13 cellular contexts compared by ENCODE assay signal in genomic region chr3:11610700-11611099, GRCh38. TPM values are rescaled to one million over a fixed set of nuclear protein-coding genes. Genes with fewer than 3 reads are reported as not detected.
A peak's percentile ranks its signal among the peaks of the same experiment; 100 is the strongest.
DNase-seq lines count a peak whose midpoint lies in the region; ATAC-seq and TF ChIP-seq lines count a peak whose summit lies in the region.
"Had no signal": no experiment of that assay in that cellular context is flagged by ENCODE, and none has a peak within 500 bp of the region (broad histone marks: within the 10 kb centered on the region; RNA-seq: fewer than 3 reads in every experiment).

No MANE protein-coding gene starts in this region.

- intact Hi-C loops in CD4-positive, alpha-beta T cell (cut with DNase I, micrococcal nuclease): no loop called here
- intact Hi-C loops in CD4-positive, alpha-beta memory T cell (cut with micrococcal nuclease): no loop called here

- no peak overlapping the region for H3K4me3 Mint-ChIP-seq in CD4-positive, alpha-beta T cell
- peak overlapping the region; percentile 71 for H3K4me3 Mint-ChIP-seq in osteocyte (ENCODE audit: unreplicated experiment)
- no peak overlapping the region for H3K4me3 Mint-ChIP-seq in CD4-positive, alpha-beta memory T cell
- H3K4me3 Mint-ChIP-seq: activated CD8-positive, alpha-beta T cell treated with anti-CD3 and anti-CD28 coated beads for 36 hours had no signal

- no peaks in the 10 kb centered on the region for H3K27me3 ChIP-seq in CD4-positive, alpha-beta T cell (ENCODE audit: control insufficient read depth, insufficient read depth, low read length)
- no peaks in the 10 kb centered on the region for H3K27me3 ChIP-seq in CD4-positive, alpha-beta memory T cell (ENCODE audit: insufficient read depth, low read length)

- H3K9me3 Mint-ChIP-seq in CD4-positive, alpha-beta T cell: no peaks in the 10 kb centered on the region
- no peaks in the 10 kb centered on the region for H3K9me3 Mint-ChIP-seq in osteocyte (ENCODE audit: unreplicated experiment)
- peaks cover 0 to 2% (median 0%) of the 10 kb centered on the region in 8 donors for H3K9me3 Mint-ChIP-seq in CD4-positive, alpha-beta memory T cell
- H3K9me3 Mint-ChIP-seq: activated CD8-positive, alpha-beta T cell treated with anti-CD3 and anti-CD28 coated beads for 36 hours; naive thymus-derived CD8-positive, alpha-beta T cell; stimulated activated naive CD8-positive, alpha-beta T cell treated with anti-CD3 and anti-CD28 coated beads, Interleukin-15, amount 100 ng/mL, for 72 hours had no signal

- peak overlapping the region; percentile 37 for H3K27ac Mint-ChIP-seq in CD4-positive, alpha-beta T cell
- H3K27ac Mint-ChIP-seq in osteocyte (ENCODE audit: unreplicated experiment): peak overlapping the region; percentile 99
- H3K27ac Mint-ChIP-seq in CD4-positive, alpha-beta memory T cell: peak overlapping the region in 3 of 7 donors; percentile 4 to 68 (median 48)
- H3K27ac Mint-ChIP-seq: activated CD8-positive, alpha-beta T cell treated with anti-CD3 and anti-CD28 coated beads for 36 hours had no signal

- no peaks in the 10 kb centered on the region for H3K36me3 ChIP-seq in CD4-positive, alpha-beta memory T cell (ENCODE audit: insufficient read depth, low read length)

- no peak for DNase-seq in CD4-positive, alpha-beta T cell
- DNase-seq in amniotic epithelial cell (ENCODE audit: low read depth) (peak; percentile 52), foreskin melanocyte (peak; percentile 24), osteocyte (ENCODE audit: extremely low spot score, unreplicated experiment) (no peak), activated gamma-delta T cell (lab: John Stamatoyannopoulos, UW) (no peak), NCI-H2196 treated with DMSO at 0.1 percent for 48 hours (lab: John Stamatoyannopoulos, UW; ENCODE audit: unreplicated experiment) (no peak)
- DNase-seq in CD4-positive, alpha-beta memory T cell: no peak
- DNase-seq: activated CD8-positive, alpha-beta T cell treated with anti-CD3 and anti-CD28 coated beads for 36 hours; effector CD4-positive, alpha-beta T cell; naive thymus-derived CD8-positive, alpha-beta T cell; stimulated activated naive CD8-positive, alpha-beta T cell treated with anti-CD3 and anti-CD28 coated beads, Interleukin-15, amount 100 ng/mL, for 72 hours had no signal

- H3K4me3 ChIP-seq in CD4-positive, alpha-beta memory T cell (ENCODE audit: low read length in 2 of 2): no peak overlapping the region
- H3K4me3 ChIP-seq: skin epidermis had no signal

- peaks cover 89% of the 10 kb centered on the region for H3K4me1 Mint-ChIP-seq in CD4-positive, alpha-beta T cell (ENCODE audit: low read depth)
- H3K4me1 Mint-ChIP-seq in osteocyte (ENCODE audit: unreplicated experiment): peaks cover 94% of the 10 kb centered on the region
- H3K4me1 Mint-ChIP-seq in CD4-positive, alpha-beta memory T cell: peaks cover 25 to 58% (median 31%) of the 10 kb centered on the region in 4 donors

- TF ChIP-seq CTCF in CD4-positive, alpha-beta T cell (IDR thresholded peaks at IDR 0.05): no peak
- no peak for TF ChIP-seq CTCF in osteocyte (IDR thresholded peaks at IDR 0.05)

- CTCF ChIA-PET in CD4-positive, alpha-beta T cell (lab: Charles Lee): no interaction called here
- CTCF ChIA-PET in CD4-positive, alpha-beta memory T cell (lab: Charles Lee; ENCODE audit: partially characterized antibody): no interaction called here

- H3K9me3 ChIP-seq in CD4-positive, alpha-beta T cell (ENCODE audit: control insufficient read depth, low read length): no peaks in the 10 kb centered on the region
- no peaks in the 10 kb centered on the region for H3K9me3 ChIP-seq in CD4-positive, alpha-beta memory T cell (ENCODE audit: control insufficient read depth in 1 of 2, low read length in 2 of 2)

- H3K36me3 Mint-ChIP-seq in CD4-positive, alpha-beta T cell (ENCODE audit: low read depth): peaks cover 4% of the 10 kb centered on the region
- peaks cover 25% of the 10 kb centered on the region for H3K36me3 Mint-ChIP-seq in osteocyte (ENCODE audit: unreplicated experiment)
- peaks cover 7% of the 10 kb centered on the region in 2 donors for H3K36me3 Mint-ChIP-seq in CD4-positive, alpha-beta memory T cell

- H3K27me3 Mint-ChIP-seq in CD4-positive, alpha-beta T cell: no peaks in the 10 kb centered on the region
- no peaks in the 10 kb centered on the region for H3K27me3 Mint-ChIP-seq in osteocyte (ENCODE audit: unreplicated experiment)
- H3K27me3 Mint-ChIP-seq in CD4-positive, alpha-beta memory T cell: no peaks in the 10 kb centered on the region
- H3K27me3 Mint-ChIP-seq: activated CD8-positive, alpha-beta T cell treated with anti-CD3 and anti-CD28 coated beads for 36 hours; naive thymus-derived CD8-positive, alpha-beta T cell; stimulated activated naive CD8-positive, alpha-beta T cell treated with anti-CD3 and anti-CD28 coated beads, Interleukin-15, amount 100 ng/mL, for 72 hours had no signal

- POLR2A ChIA-PET in CD4-positive, alpha-beta T cell (lab: Charles Lee): no interaction called here
- POLR2A ChIA-PET in CD4-positive, alpha-beta memory T cell (lab: Charles Lee; ENCODE audit: partially characterized antibody): no interaction called here

- H3K4me1 ChIP-seq in CD4-positive, alpha-beta memory T cell (ENCODE audit: insufficient read depth, low read length): no peaks in the 10 kb centered on the region

- H3K27ac ChIP-seq in CD4-positive, alpha-beta T cell (ENCODE audit: low read depth, low read length): no peak overlapping the region
- no peak overlapping the region for H3K27ac ChIP-seq in CD4-positive, alpha-beta memory T cell (ENCODE audit: low read depth, low read length)

- no peak for ATAC-seq in CD4-positive, alpha-beta T cell (ENCODE audit: poor library complexity)
- no peak for ATAC-seq in activated CD4-positive, CD25-positive, alpha-beta regulatory T cell treated with anti-CD3 and anti-CD28 coated beads, Interleukin-2, amount 50 U/mL, for 24 hours
- ATAC-seq: activated CD8-positive, alpha-beta T cell treated with anti-CD3 and anti-CD28 coated beads for 36 hours; naive thymus-derived CD8-positive, alpha-beta T cell; stimulated activated naive CD8-positive, alpha-beta T cell treated with anti-CD3 and anti-CD28 coated beads, Interleukin-15, amount 100 ng/mL, for 72 hours had no signal

RNA-seq across cellular contexts. Expression of gene VGLL4, which starts 33.0 kb away (rescaled TPM):
- total RNA-seq in CD4-positive, alpha-beta T cell: 10 to 100 TPM; 10.5 to 11.3 TPM
- 130 and 139 TPM in 2 replicates for total RNA-seq in osteocyte
- 10 to 100 TPM; 29.2 to 30.3 TPM for total RNA-seq in CD4-positive, alpha-beta memory T cell
- polyA plus RNA-seq in CD4-positive, alpha-beta memory T cell: 10 to 100 TPM; 15.1 to 21.9 TPM

Comparison
In these comparisons a context has a peak if more than half of its experiments do, and no peak if none do; other contexts are left out.
1. DNase-seq: peak in amniotic epithelial cell (single experiment) and foreskin melanocyte (single experiment); none in CD4-positive, alpha-beta T cell (0 of 10), osteocyte (single experiment), CD4-positive, alpha-beta memory T cell (0 of 5), activated gamma-delta T cell (single experiment) and NCI-H2196 treated with DMSO at 0.1 percent for 48 hours (single experiment).